Comparison of ENCODE assay signal across 10 cellular contexts in genomic region chr14:106657460-106657859, GRCh38.
DNase-seq lines count a peak whose midpoint lies in the region; ATAC-seq lines count a peak whose summit lies in the region.
"Had no signal": no experiment of that assay in that cellular context is flagged by ENCODE, and none has a peak within 500 bp of the region (broad histone marks: within the 10 kb centered on the region; RNA-seq: fewer than 3 reads in every experiment).

No MANE protein-coding gene starts in this region.

- no peak overlapping the region for H3K27ac Mint-ChIP-seq in activated T-helper 1 cell treated with anti-CD3 and anti-CD28 coated beads, Interleukin-12 subunit alpha, Interleukin-12 subunit beta, Interleukin-2, Interleukin-4 antibody, amounts not matched to agents 30 ng/mL and 10 ng/mL and 1 ng/mL, durations not matched to agents 14 hours and 24 hours and 36 hours
- H3K27ac Mint-ChIP-seq in central memory CD8-positive, alpha-beta T cell (ENCODE audit: low read depth): no peak overlapping the region
- peak overlapping the region in 1 of 2 donors; percentile 65 for H3K27ac Mint-ChIP-seq in stimulated activated naive CD8-positive, alpha-beta T cell treated with anti-CD3 and anti-CD28 coated beads, Interleukin-15, amount 100 ng/mL, for 72 hours

- H3K9me3 Mint-ChIP-seq in activated T-helper 1 cell treated with anti-CD3 and anti-CD28 coated beads, Interleukin-12 subunit alpha, Interleukin-12 subunit beta, Interleukin-2, Interleukin-4 antibody, amounts not matched to agents 30 ng/mL and 10 ng/mL and 1 ng/mL, durations not matched to agents 14 hours and 24 hours and 36 hours: no peaks in the 10 kb centered on the region
- no peaks in the 10 kb centered on the region for H3K9me3 Mint-ChIP-seq in central memory CD8-positive, alpha-beta T cell
- H3K9me3 Mint-ChIP-seq in stimulated activated naive CD8-positive, alpha-beta T cell treated with anti-CD3 and anti-CD28 coated beads, Interleukin-15, amount 100 ng/mL, for 72 hours: no peaks in the 10 kb centered on the region

- no peak for ATAC-seq in central memory CD8-positive, alpha-beta T cell (replicated peaks; ENCODE audit: extremely low read depth, poor library complexity, severe bottlenecking)
- ATAC-seq in stimulated activated naive CD8-positive, alpha-beta T cell treated with anti-CD3 and anti-CD28 coated beads, Interleukin-15, amount 100 ng/mL, for 72 hours: peak; percentile 52

- H3K36me3 Mint-ChIP-seq in activated T-helper 1 cell treated with anti-CD3 and anti-CD28 coated beads, Interleukin-12 subunit alpha, Interleukin-12 subunit beta, Interleukin-2, Interleukin-4 antibody, amounts not matched to agents 30 ng/mL and 10 ng/mL and 1 ng/mL, durations not matched to agents 14 hours and 24 hours and 36 hours (ENCODE audit: low read depth): no peaks in the 10 kb centered on the region
- H3K36me3 Mint-ChIP-seq in central memory CD8-positive, alpha-beta T cell (ENCODE audit: insufficient read depth): peaks cover 4% of the 10 kb centered on the region

- H3K4me3 Mint-ChIP-seq in activated T-helper 1 cell treated with anti-CD3 and anti-CD28 coated beads, Interleukin-12 subunit alpha, Interleukin-12 subunit beta, Interleukin-2, Interleukin-4 antibody, amounts not matched to agents 30 ng/mL and 10 ng/mL and 1 ng/mL, durations not matched to agents 14 hours and 24 hours and 36 hours: no peak overlapping the region
- H3K4me3 Mint-ChIP-seq in central memory CD8-positive, alpha-beta T cell: no peak overlapping the region
- no peak overlapping the region for H3K4me3 Mint-ChIP-seq in stimulated activated naive CD8-positive, alpha-beta T cell treated with anti-CD3 and anti-CD28 coated beads, Interleukin-15, amount 100 ng/mL, for 72 hours

- peaks cover 18% of the 10 kb centered on the region for H3K4me1 Mint-ChIP-seq in activated T-helper 1 cell treated with anti-CD3 and anti-CD28 coated beads, Interleukin-12 subunit alpha, Interleukin-12 subunit beta, Interleukin-2, Interleukin-4 antibody, amounts not matched to agents 30 ng/mL and 10 ng/mL and 1 ng/mL, durations not matched to agents 14 hours and 24 hours and 36 hours (ENCODE audit: low read depth)
- peaks cover 38% of the 10 kb centered on the region for H3K4me1 Mint-ChIP-seq in central memory CD8-positive, alpha-beta T cell
- peaks cover 27% of the 10 kb centered on the region for H3K4me1 Mint-ChIP-seq in stimulated activated naive CD8-positive, alpha-beta T cell treated with anti-CD3 and anti-CD28 coated beads, Interleukin-15, amount 100 ng/mL, for 72 hours

- peaks cover 30% of the 10 kb centered on the region for H3K27me3 Mint-ChIP-seq in activated T-helper 1 cell treated with anti-CD3 and anti-CD28 coated beads, Interleukin-12 subunit alpha, Interleukin-12 subunit beta, Interleukin-2, Interleukin-4 antibody, amounts not matched to agents 30 ng/mL and 10 ng/mL and 1 ng/mL, durations not matched to agents 14 hours and 24 hours and 36 hours (ENCODE audit: insufficient read depth)
- H3K27me3 Mint-ChIP-seq in central memory CD8-positive, alpha-beta T cell: no peaks in the 10 kb centered on the region
- H3K27me3 Mint-ChIP-seq in stimulated activated naive CD8-positive, alpha-beta T cell treated with anti-CD3 and anti-CD28 coated beads, Interleukin-15, amount 100 ng/mL, for 72 hours: peaks cover 15% of the 10 kb centered on the region

- DNase-seq in activated T-helper 1 cell treated with Interleukin-2 at 50 U/mL for 16 hours (ENCODE audit: low read depth) (peak; percentile 33), NCI-H345 (lab: John Stamatoyannopoulos, UW) (no peak), posterior cingulate gyrus (no peak), T1000 (lab: John Stamatoyannopoulos, UW) (no peak)
- DNase-seq in activated T-helper 1 cell treated with anti-CD3 and anti-CD28 coated beads, Interleukin-12 subunit alpha, Interleukin-12 subunit beta, Interleukin-2, Interleukin-4 antibody, amounts not matched to agents 30 ng/mL and 10 ng/mL and 1 ng/mL, durations not matched to agents 14 hours and 24 hours and 36 hours (ENCODE audit: low spot score): no peak
- DNase-seq in activated CD4-positive, alpha-beta T cell treated with anti-CD3 and anti-CD28 coated beads for 1 hour: peak; percentile 26
- peak; percentile 18 to 57 for DNase-seq in central memory CD8-positive, alpha-beta T cell (ENCODE audit: low spot score in 2 of 2)
- peak; percentile 62 to 66 for DNase-seq in stimulated activated naive CD8-positive, alpha-beta T cell treated with anti-CD3 and anti-CD28 coated beads, Interleukin-15, amount 100 ng/mL, for 72 hours
- DNase-seq: ACHN, sigmoid colon had no signal

- intact Hi-C loops in activated T-helper 1 cell treated with anti-CD3 and anti-CD28 coated beads, Interleukin-12 subunit alpha, Interleukin-12 subunit beta, Interleukin-2, Interleukin-4 antibody, amounts not matched to agents 30 ng/mL and 10 ng/mL and 1 ng/mL, durations not matched to agents 14 hours and 24 hours and 36 hours (cut with micrococcal nuclease): no loop called here
- intact Hi-C loops in posterior cingulate gyrus (cut with DNase I): no loop called here

Comparison
In these comparisons a context has a peak if more than half of its experiments do, and no peak if none do; other contexts are left out.
1. DNase-seq: peak in activated T-helper 1 cell treated with Interleukin-2 at 50 U/mL for 16 hours (single experiment), activated CD4-positive, alpha-beta T cell treated with anti-CD3 and anti-CD28 coated beads for 1 hour (single experiment), central memory CD8-positive, alpha-beta T cell (2 of 2) and stimulated activated naive CD8-positive, alpha-beta T cell treated with anti-CD3 and anti-CD28 coated beads, Interleukin-15, amount 100 ng/mL, for 72 hours (2 of 2); none in activated T-helper 1 cell treated with anti-CD3 and anti-CD28 coated beads, Interleukin-12 subunit alpha, Interleukin-12 subunit beta, Interleukin-2, Interleukin-4 antibody, amounts not matched to agents 30 ng/mL and 10 ng/mL and 1 ng/mL, durations not matched to agents 14 hours and 24 hours and 36 hours (single experiment), NCI-H345 (single experiment), posterior cingulate gyrus (0 of 10) and T1000 (single experiment).